In the genomic region with DNA sequence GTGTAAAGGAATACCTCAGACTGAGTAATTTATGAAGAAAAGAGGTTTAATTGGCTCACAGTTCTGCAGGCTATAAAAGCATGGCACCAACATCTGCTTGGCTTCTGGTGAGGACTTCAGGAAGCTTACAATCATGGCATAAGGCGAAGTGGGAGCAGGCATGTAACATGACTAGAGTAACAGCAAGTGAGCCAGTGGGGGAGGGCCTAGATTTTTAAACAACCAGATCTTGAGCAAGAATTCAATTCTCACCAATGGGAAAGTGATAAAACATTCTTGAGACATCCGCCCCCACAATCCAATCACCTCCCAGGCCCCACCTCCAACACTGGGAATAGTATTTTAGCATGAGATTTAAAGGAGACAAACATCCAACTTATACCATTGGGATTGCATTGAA, we compare ENCODE assay signal across 25 cellular contexts. TPM values are rescaled to one million over a fixed set of nuclear protein-coding genes. Genes with fewer than 3 reads are reported as not detected.
DNase-seq lines count a peak whose midpoint lies in the region; ATAC-seq, FAIRE-seq and TF ChIP-seq lines count a peak whose summit lies in the region.
"Had no signal": no experiment of that assay in that cellular context is flagged by ENCODE, and none has a peak within 500 bp of the region (broad histone marks: within the 10 kb centered on the region; RNA-seq: fewer than 3 reads in every experiment).

No MANE protein-coding gene starts in this region.

- WGBS in GM23248 (ENCODE audit: low coverage in 1 of 2, low lambda C conversion rate in 2 of 2, missing lambda C conversion rate in 2 of 2), 2 experiments = 68 to 71% methylated on average over 2 of the region's 2 CpGs

- ATAC-seq in activated B cell treated with CpG ODN at 0.5 μM for 24 hours (ENCODE audit: low read depth) (no peak), HG02870 (IDR thresholded peaks at IDR 0.05; ENCODE audit: unreplicated experiment) (no peak), HG03045 (IDR thresholded peaks at IDR 0.05; ENCODE audit: unreplicated experiment) (no peak)

- TF ChIP-seq POLR2A in GM12891 (IDR thresholded peaks at IDR 0.05; ENCODE audit: low read depth, low read length) = no peak

- peaks cover 11% of the 10 kb centered on the region for H3K4me1 ChIP-seq in GM23248 (ENCODE audit: insufficient read depth)
- H3K4me1 ChIP-seq: SJCRH30 had no signal

- H2AFZ ChIP-seq in GM23248 = no peak overlapping the region

- no peaks in the 10 kb centered on the region for H3K9me2 ChIP-seq in GM23248 (ENCODE audit: insufficient read depth)

- H3K36me3 ChIP-seq in GM23248 (ENCODE audit: low read depth) = no peaks in the 10 kb centered on the region
- H3K36me3 ChIP-seq: BLaER1, SJCRH30 had no signal

- no peaks in the 10 kb centered on the region for H4K20me1 ChIP-seq in GM23248 (ENCODE audit: insufficient read depth)
- H4K20me1 ChIP-seq: BLaER1 had no signal

- H3K4me3 ChIP-seq in GM23248 = no peak overlapping the region
- H3K4me3 ChIP-seq: BLaER1, SJCRH30 had no signal

- DNase-seq in GM12891 (ENCODE audit: insufficient read length, low spot score) (no peak), GM23248 (peak; percentile 24), activated B cell treated with CpG ODN at 0.5 μM for 24 hours (no peak), iris pigment epithelial cell (ENCODE audit: low read depth) (peak; percentile 12), GM10266 (ENCODE audit: extremely low spot score) (no peak), KG1 (lab: John Stamatoyannopoulos, UW) (no peak)
- DNase-seq: CD4-positive, alpha-beta T cell; COR-L47; DMS79 treated with DMSO at 0.1 percent for 48 hours; HFFc6; Karpas-422; NCI-H1092 treated with DMSO at 0.1 percent for 48 hours; NCI-H1436 treated with DMSO at 0.1 percent for 48 hours; NCI-H2029; NCI-H226; NCI-H524; NCI-H774; SJCRH30; T-helper 1 cell had no signal

- H3K27me3 ChIP-seq in GM23248 (replicated peaks; ENCODE audit: insufficient read depth) = no peaks in the 10 kb centered on the region
- H3K27me3 ChIP-seq: BLaER1, SJCRH30 had no signal

- H3K4me1 Mint-ChIP-seq in activated B cell treated with CpG ODN at 0.5 μM for 24 hours = peaks cover 82% of the 10 kb centered on the region

- peaks cover 6% of the 10 kb centered on the region for H3K9me3 Mint-ChIP-seq in activated B cell treated with CpG ODN at 0.5 μM for 24 hours
- H3K9me3 Mint-ChIP-seq: CD4-positive, alpha-beta T cell had no signal

- H3K9me3 ChIP-seq in GM23248 (ENCODE audit: low read depth) = no peaks in the 10 kb centered on the region
- H3K9me3 ChIP-seq: BLaER1, SJCRH30 had no signal

- peak overlapping the region; percentile 2 for H3K27ac Mint-ChIP-seq in activated B cell treated with CpG ODN at 0.5 μM for 24 hours
- H3K27ac Mint-ChIP-seq: CD4-positive, alpha-beta T cell; HFFc6 had no signal

- no peaks in the 10 kb centered on the region for H3K27me3 Mint-ChIP-seq in activated B cell treated with CpG ODN at 0.5 μM for 24 hours
- H3K27me3 Mint-ChIP-seq: CD4-positive, alpha-beta T cell had no signal

- H3F3A ChIP-seq in GM23248 (ENCODE audit: insufficient read depth) = peaks cover 11% of the 10 kb centered on the region; the same call in 1 of the 2 replicates

- in situ Hi-C loops in GM23248 (cut with MboI) = no loop called here

- H3K79me2 ChIP-seq in GM23248 (ENCODE audit: insufficient read depth) = no peaks in the 10 kb centered on the region

- FAIRE-seq in GM12891 (lab: Jason Lieb, UNC) = peak; percentile 59
- FAIRE-seq: H54, HTR-8/SVneo, RCC 7860 had no signal

- intact Hi-C loops in activated B cell treated with CpG ODN at 0.5 μM for 24 hours (cut with micrococcal nuclease) = loop anchor here (5.0 kb wide), 1 partner anchor 137 kb away; a partner anchor contains a TSS

- H3K27ac ChIP-seq in GM23248 = no peak overlapping the region
- H3K27ac ChIP-seq: BLaER1, SJCRH30 had no signal

- POLR2A ChIA-PET in activated B cell treated with CpG ODN at 0.5 μM for 24 hours (lab: Charles Lee) = no interaction called here

- no peak overlapping the region for H3K4me2 ChIP-seq in GM23248 (ENCODE audit: unreplicated experiment)
- H3K4me2 ChIP-seq: BLaER1 had no signal

- TF ChIP-seq CTCF in activated B cell treated with CpG ODN at 0.5 μM for 24 hours (IDR thresholded peaks at IDR 0.05) (no peak), GM10266 (IDR thresholded peaks at IDR 0.05; ENCODE audit: control insufficient read depth, insufficient read depth, low read depth, missing control alignments) (no peak)

- H3K4me3 Mint-ChIP-seq in activated B cell treated with CpG ODN at 0.5 μM for 24 hours = no peak overlapping the region
- H3K4me3 Mint-ChIP-seq: CD4-positive, alpha-beta T cell; HFFc6 had no signal

- H3K36me3 Mint-ChIP-seq in activated B cell treated with CpG ODN at 0.5 μM for 24 hours (ENCODE audit: low read depth) = peaks cover 9% of the 10 kb centered on the region

- no peak overlapping the region for H3K9ac ChIP-seq in GM23248
- H3K9ac ChIP-seq: BLaER1 had no signal

- CTCF ChIA-PET in activated B cell treated with CpG ODN at 0.5 μM for 24 hours (lab: Charles Lee) = no interaction called here

TF ChIP-seq in GM12891, 5 proteins besides CTCF, POLR2A, EP300 and RAD21:
- no peak for TF ChIP-seq PAX5 (IDR thresholded peaks at IDR 0.05; ENCODE audit: insufficient read depth, low read length, severe bottlenecking)
- no peak for TF ChIP-seq TAF1 (IDR thresholded peaks at IDR 0.05; ENCODE audit: low read depth, low read length)
- TF ChIP-seq SPI1 (IDR thresholded peaks at IDR 0.05; ENCODE audit: low read depth, low read length) = no peak
- no peak for TF ChIP-seq POLR2AphosphoS5 (IDR thresholded peaks at IDR 0.05; ENCODE audit: low read depth, low read length)
- TF ChIP-seq POU2F2 (IDR thresholded peaks at IDR 0.05; ENCODE audit: low read depth, low read length) = no peak
TF ChIP-seq in GM12891: peak in this region for 0.

RNA-seq across cellular contexts. Expression of a gene that starts 44.2 kb away (rescaled TPM):
- 258 TPM for polyA plus RNA-seq in GM12891 (2012; ENCODE audit: low read depth, missing spikeins)
- total RNA-seq in GM23248 (2014; rRNA removed; shearing (Covaris generic)) = 1.6 TPM in 1 of 2 replicates, not detected in the other
- polyA plus RNA-seq in GM23248 (2016; fragmentation: Nextera tagmentation; extraction: Ambion mirVana) = 1.0 and 1.2 TPM in 2 replicates
- 181 and 189 TPM in 2 replicates for total RNA-seq in activated B cell treated with CpG ODN at 0.5 μM for 24 hours
- total RNA-seq: SJCRH30 had no signal

RNA-seq across cellular contexts. Expression of a gene that starts 44.3 kb away (rescaled TPM):
- 50.3 TPM for polyA plus RNA-seq in GM12891 (2012; ENCODE audit: low read depth, missing spikeins)
- total RNA-seq in GM23248 (2014; rRNA removed; shearing (Covaris generic)) = 101 and 130 TPM in 2 replicates
- polyA plus RNA-seq in GM23248 (2016; fragmentation: Nextera tagmentation; extraction: Ambion mirVana) = 102 and 104 TPM in 2 replicates
- 95.5 and 101 TPM in 2 replicates for total RNA-seq in activated B cell treated with CpG ODN at 0.5 μM for 24 hours

Comparison
In these comparisons a context has a peak if more than half of its experiments do, and no peak if none do; other contexts are left out.
1. DNase-seq: peak in GM23248 (single experiment) and iris pigment epithelial cell (single experiment); none in GM12891 (single experiment), activated B cell treated with CpG ODN at 0.5 μM for 24 hours (single experiment), GM10266 (single experiment) and KG1 (single experiment).
2. RNA of a gene that starts 44.2 kb away (total RNA-seq): 181 to 189 TPM in activated B cell treated with CpG ODN at 0.5 μM for 24 hours; 1.6 TPM in GM23248; every median in the first group is over 10 times any median in the second.